ENCODE assay signal across 9 cellular contexts in genomic region chr22:20920881-20921203, GRCh38. TPM values are rescaled to one million over a fixed set of nuclear protein-coding genes. Genes with fewer than 3 reads are reported as not detected.
DNase-seq lines count a peak whose midpoint lies in the region; ATAC-seq and TF ChIP-seq lines count a peak whose summit lies in the region.
"Had no signal": no experiment of that assay in that cellular context is flagged by ENCODE, and none has a peak within 500 bp of the region (broad histone marks: within the 10 kb centered on the region; RNA-seq: fewer than 3 reads in every experiment).

No MANE protein-coding gene starts in this region.

- intact Hi-C loops in dorsolateral prefrontal cortex (cut with DNase I) = no loop called here

- peaks cover 48% of the 10 kb centered on the region for H4K20me1 ChIP-seq in KMS-11 (ENCODE audit: insufficient read depth)

- H3K9ac ChIP-seq in KMS-11 = no peak overlapping the region

- H3K36me3 Mint-ChIP-seq in nephron (ENCODE audit: low read depth) = peaks cover 20% of the 10 kb centered on the region

- ATAC-seq in HG02970 (IDR thresholded peaks at IDR 0.05; ENCODE audit: low FRiP score, unreplicated experiment) (no peak), GM18498 (IDR thresholded peaks at IDR 0.05; ENCODE audit: unreplicated experiment) (no peak)

- H3K9me3 Mint-ChIP-seq in nephron = no peaks in the 10 kb centered on the region

- peak overlapping the region; percentile 25 to 85 (median 57) for H3K27ac Mint-ChIP-seq in nephron

- H3K4me3 ChIP-seq in BE2C (ENCODE audit: low read depth, low read length) (peak overlapping the region; percentile 96), KMS-11 (IDR thresholded peaks at IDR 0.05; ENCODE audit: insufficient read depth, low read depth, low read length) (no peak overlapping the region), dorsolateral prefrontal cortex (peak overlapping the region in 57 of 59 donors; percentile 49 to 100 (median 97))

- H3K36me3 ChIP-seq in BE2C (peaks cover 27% of the 10 kb centered on the region), KMS-11 (ENCODE audit: insufficient read depth) (no peaks in the 10 kb centered on the region)

- peak overlapping the region; percentile 86 to 99 (median 99) for H3K4me3 Mint-ChIP-seq in nephron

- no peaks in the 10 kb centered on the region for H3K27me3 Mint-ChIP-seq in nephron (ENCODE audit: low read depth)

- no peaks in the 10 kb centered on the region for H3K9me3 ChIP-seq in BE2C

- no peak for TF ChIP-seq CTCF in BE2C (IDR thresholded peaks at IDR 0.05; ENCODE audit: low read depth, low read length)
- no peak for TF ChIP-seq CTCF in KMS-11 (conservative IDR thresholded peaks at IDR 0.05; ENCODE audit: low read depth, low read length)
- no peak for TF ChIP-seq CTCF in dorsolateral prefrontal cortex (IDR thresholded peaks at IDR 0.05 in 54 of 56, conservative IDR thresholded peaks at IDR 0.05 in 2 of 56; ENCODE audit: low read depth in 1 of 56, partially characterized antibody in 56 of 56)
- TF ChIP-seq CTCF in nephron (IDR thresholded peaks at IDR 0.05; ENCODE audit: unreplicated experiment in 3 of 3) = no peak

- no peak for DNase-seq in BE2C
- DNase-seq in dorsolateral prefrontal cortex = no peak
- no peak for DNase-seq in dermis blood vessel endothelial cell
- no peak for DNase-seq in iPS-NIHi11 (ENCODE audit: low spot score)

- H3K27ac ChIP-seq in KMS-11 = no peak overlapping the region
- peak overlapping the region in 4 of 59 donors; percentile 4 to 38 (median 28) for H3K27ac ChIP-seq in dorsolateral prefrontal cortex

- no peak overlapping the region for H2AFZ ChIP-seq in KMS-11 (ENCODE audit: low read depth)

- peaks cover 39% of the 10 kb centered on the region for H3K4me1 Mint-ChIP-seq in nephron

- H3K4me1 ChIP-seq in BE2C = no peaks in the 10 kb centered on the region; the same call in 1 of the 2 replicates
- H3K4me1 ChIP-seq in KMS-11 (ENCODE audit: low read depth, poor library complexity, severe bottlenecking) = peaks cover 31% of the 10 kb centered on the region

- peak overlapping the region; percentile 53 for H3K4me2 ChIP-seq in KMS-11

- H3K27me3 ChIP-seq in BE2C (no peaks in the 10 kb centered on the region), KMS-11 (ENCODE audit: insufficient read depth, low read depth) (no peaks in the 10 kb centered on the region), dorsolateral prefrontal cortex (no peaks in the 10 kb centered on the region)

- H3K79me2 ChIP-seq in KMS-11 (ENCODE audit: insufficient read depth, low read depth) = peaks cover 84% of the 10 kb centered on the region

RNA-seq across cellular contexts. Expression of gene CRKL, which starts 3.6 kb away (rescaled TPM):
- 51.2 TPM for polyA plus RNA-seq in BE2C (2012; ENCODE audit: insufficient read depth, insufficient read length, low read depth)
- total RNA-seq in dorsolateral prefrontal cortex (100 to 1,000 TPM in 31 of 120 experiments, 10 to 100 TPM in 89; 75.1 to 125 (median 94.5) TPM), dermis blood vessel endothelial cell (50.2 and 54.4 TPM in 2 replicates)

RNA-seq across cellular contexts. Expression of gene AIFM3, which starts 46.2 kb away (rescaled TPM):
- 3.2 TPM for polyA plus RNA-seq in BE2C (2012; ENCODE audit: insufficient read depth, insufficient read length, low read depth)
- total RNA-seq in dorsolateral prefrontal cortex = 100 to 1,000 TPM in 39 of 120 experiments, 10 to 100 TPM in 81; 45.5 to 214 (median 90.2) TPM
- 0.05 and 0.17 TPM in 2 replicates for total RNA-seq in dermis blood vessel endothelial cell
- total RNA-seq: RPMI7951 had no signal

Comparison
In these comparisons a context has a peak if more than half of its experiments do, and no peak if none do; other contexts are left out.
1. RNA of gene AIFM3, which starts 46.2 kb away (total RNA-seq): 45.5 to 214 TPM in dorsolateral prefrontal cortex; 0.05 to 0.17 TPM in dermis blood vessel endothelial cell; every median in the first group is over 10 times any median in the second.